Comparison of ENCODE assay signal across 28 cellular contexts in the genomic region with DNA sequence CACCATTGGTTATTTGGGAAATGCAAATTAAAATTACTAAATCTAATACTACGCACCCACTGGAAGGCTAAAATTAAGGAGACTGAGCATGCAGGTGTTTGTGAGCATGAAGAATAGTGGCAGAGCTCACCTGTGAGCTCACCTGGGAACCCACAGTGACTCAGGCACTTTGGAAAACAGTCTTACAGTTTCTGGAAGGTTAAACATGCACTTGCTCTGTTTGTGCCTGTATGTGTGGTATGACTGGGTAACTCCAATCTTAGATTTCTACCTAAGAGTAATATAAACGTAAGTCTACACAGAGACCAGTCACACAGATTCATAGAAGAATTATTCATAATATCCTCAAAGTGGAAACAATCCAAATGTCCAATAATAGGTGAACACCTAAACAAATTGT.
"Had no signal": no experiment of that assay in that cellular context is flagged by ENCODE, and none has a peak within 500 bp of the region (broad histone marks: within the 10 kb centered on the region; RNA-seq: fewer than 3 reads in every experiment).

No MANE protein-coding gene starts in this region.

- DNase-seq: dermis blood vessel endothelial cell; effector memory CD4-positive, alpha-beta T cell; erythroblast; esophagus squamous epithelium; hypothalamus; immature natural killer cell; islet precursor cell; kidney glomerular epithelial cell; left colon; left ventricle myocardium superior; lower lobe of right lung; natural killer cell; occipital lobe; ovary; posterior cingulate gyrus; right lobe of liver; small intestine; stimulated activated CD4-positive, alpha-beta T cell treated with anti-CD3 and anti-CD28 coated beads, Interleukin-15, amount 100 ng/mL, for 24 hours; stimulated activated CD4-positive, alpha-beta T cell treated with anti-CD3 and anti-CD28 coated beads, Interleukin-2, amount 100 ng/mL, for 48 hours; stimulated activated naive CD4-positive, alpha-beta T cell; stimulated activated naive CD8-positive, alpha-beta T cell treated with anti-CD3 and anti-CD28 coated beads, Interleukin-15, amount 100 ng/mL, for 72 hours; transverse colon; upper lobe of right lung; uterus had no signal

- FAIRE-seq: endothelial cell of umbilical vein, frontal cortex, small intestine had no signal

- ATAC-seq: left colon; left ventricle myocardium superior; lower lobe of right lung; natural killer cell; right lobe of liver; stimulated activated naive CD8-positive, alpha-beta T cell treated with anti-CD3 and anti-CD28 coated beads, Interleukin-15, amount 100 ng/mL, for 72 hours; upper lobe of right lung had no signal

- H3K9me3 ChIP-seq: esophagus squamous epithelium, lower lobe of right lung, ovary, right lobe of liver, suprapubic skin, transverse colon, upper lobe of right lung, uterus had no signal

- H3K27me3 ChIP-seq: esophagus squamous epithelium, ovary, right lobe of liver, suprapubic skin, transverse colon, upper lobe of right lung, uterus had no signal

- H3K4me3 ChIP-seq: coronary artery, esophagus squamous epithelium, lower lobe of right lung, ovary, right lobe of liver, suprapubic skin, transverse colon, upper lobe of right lung, uterus had no signal

- H3K36me3 ChIP-seq: esophagus squamous epithelium, lower lobe of right lung, ovary, right lobe of liver, suprapubic skin, transverse colon, upper lobe of right lung, uterus had no signal

- H3K4me1 ChIP-seq: esophagus squamous epithelium, lower lobe of right lung, right lobe of liver, suprapubic skin, upper lobe of right lung, uterus had no signal

- H3K27ac ChIP-seq: coronary artery, esophagus squamous epithelium, lower lobe of right lung, ovary, right lobe of liver, suprapubic skin, transverse colon, upper lobe of right lung, uterus had no signal
